ENCODE assay signal across 12 cellular contexts in genomic region chr1:245263701-245264100, GRCh38.
"Had no signal": no experiment of that assay in that cellular context is flagged by ENCODE, and none has a peak within 500 bp of the region (broad histone marks: within the 10 kb centered on the region; RNA-seq: fewer than 3 reads in every experiment).

No MANE protein-coding gene starts in this region.

- H3K27ac ChIP-seq: colonic mucosa, neutrophil, stomach, vagina had no signal

- ATAC-seq: naive thymus-derived CD4-positive, alpha-beta T cell had no signal

- H3K36me3 ChIP-seq: colonic mucosa, neutrophil, stomach, thyroid gland, vagina had no signal

- DNase-seq: activated B cell treated with CpG ODN at 0.5 μM for 24 hours; activated CD4-positive, alpha-beta T cell treated with anti-CD3 and anti-CD28 coated beads, Interleukin-2, amount 50 U/mL, for 1 hour; activated effector memory CD4-positive, alpha-beta T cell treated with Interleukin-2 at 50 U/mL for 16 hours; activated T-cell treated with anti-CD3 and anti-CD28 coated beads, Interleukin-2, amount 50 U/mL, for 1 hour; colonic mucosa; naive thymus-derived CD4-positive, alpha-beta T cell; stomach; thyroid gland had no signal

- H3K9me3 ChIP-seq: colonic mucosa, neutrophil, stomach, thyroid gland, vagina had no signal

- H3K27me3 ChIP-seq: stomach, thyroid gland, vagina had no signal

- H3K4me3 ChIP-seq: colonic mucosa, lung, skin epidermis, stomach, thyroid gland, vagina had no signal

- H3K4me1 ChIP-seq: colonic mucosa, vagina had no signal
